1 cellular context compared by ENCODE assay signal in genomic region chr2:26244479-26245230, GRCh38.
TF ChIP-seq lines count a peak whose summit lies in the region.

Gene HADHA, minus strand, starts transcription at chr2:26244632. Its CDS starts 36 bp downstream, at chr2:26244596.
Gene HADHB, plus strand, starts transcription at chr2:26244939. Its CDS starts 9,316 bp downstream, at chr2:26254255.

TF ChIP-seq in HepG2, 621 proteins besides CTCF, POLR2A, EP300 and RAD21 (continued from another document and continues in another):
- TF ChIP-seq TFDP2 (CRISPR knock-in tag; IDR thresholded peaks at IDR 0.05) (no peak; the same call in 1 of the 2 replicates), TAF1 (CRISPR knock-in tag; IDR thresholded peaks at IDR 0.05) (peak; percentile 87), AGO1 (IDR thresholded peaks at IDR 0.05; ENCODE audit: low read depth, low read length, poor library complexity, severe bottlenecking) (peak; percentile 81), HNF1A (IDR thresholded peaks at IDR 0.05; ENCODE audit: low read depth) (peak; percentile 40; the same call in 1 of the 2 replicates), HNF1A (CRISPR knock-in tag; IDR thresholded peaks at IDR 0.05; ENCODE audit: borderline replicate concordance) (no peak; the same call in 1 of the 2 replicates), ATAD3A (CRISPR knock-in tag; IDR thresholded peaks at IDR 0.05) (no peak), BATF2 (CRISPR knock-in tag; IDR thresholded peaks at IDR 0.05) (no peak), ZNF34 (CRISPR knock-in tag; IDR thresholded peaks at IDR 0.05; ENCODE audit: borderline replicate concordance) (no peak), SALL2 (CRISPR knock-in tag; IDR thresholded peaks at IDR 0.05) (peak; percentile 62; the same call in 1 of the 2 replicates), ZNF124 (CRISPR knock-in tag; IDR thresholded peaks at IDR 0.05) (no peak; the same call in 1 of the 2 replicates), TCF12 (IDR thresholded peaks at IDR 0.05) (no peak), TCF12 (CRISPR knock-in tag; IDR thresholded peaks at IDR 0.05) (peak; percentile 88), ZBTB20 (CRISPR knock-in tag; IDR thresholded peaks at IDR 0.05; ENCODE audit: borderline replicate concordance, low read depth) (peak; percentile 81; the same call in 1 of the 2 replicates), ZKSCAN1 (IDR thresholded peaks at IDR 0.05; ENCODE audit: low read length) (no peak), DMTF1 (CRISPR knock-in tag; IDR thresholded peaks at IDR 0.05) (no peak), ZNF101 (CRISPR knock-in tag; IDR thresholded peaks at IDR 0.05; ENCODE audit: borderline replicate concordance, low read depth) (no peak), MED1 (CRISPR knock-in tag; IDR thresholded peaks at IDR 0.05) (peak; percentile 87), ZNF580 (CRISPR knock-in tag; IDR thresholded peaks at IDR 0.05; ENCODE audit: borderline replicate concordance, low read depth) (peak; percentile 66; the same call in 1 of the 2 replicates), ZNF629 (CRISPR knock-in tag; conservative IDR thresholded peaks at IDR 0.05) (peak; percentile 57), CHD2 (IDR thresholded peaks at IDR 0.05; ENCODE audit: low read depth, low read length) (peak; percentile 21; the same call in 1 of the 2 replicates), ZNF569 (CRISPR knock-in tag; IDR thresholded peaks at IDR 0.05; ENCODE audit: borderline replicate concordance) (peak; percentile 57; the same call in 1 of the 2 replicates), ZNF143 (CRISPR knock-in tag; IDR thresholded peaks at IDR 0.05) (peak; percentile 34; the same call in 1 of the 2 replicates), NAIF1 (CRISPR knock-in tag; IDR thresholded peaks at IDR 0.05; ENCODE audit: borderline replicate concordance) (peak; percentile 78; the same call in 1 of the 2 replicates), KDM6A (CRISPR knock-in tag; IDR thresholded peaks at IDR 0.05; ENCODE audit: low read depth) (peak; percentile 71; the same call in 1 of the 2 replicates), ETS1 (CRISPR knock-in tag; IDR thresholded peaks at IDR 0.05) (peak; percentile 93), THAP7 (CRISPR knock-in tag; IDR thresholded peaks at IDR 0.05) (peak; percentile 97), CREB1 (IDR thresholded peaks at IDR 0.05) (no peak), CREB1 (CRISPR knock-in tag; IDR thresholded peaks at IDR 0.05) (0 out of 2 replicates have a peak, but pooled peaks have one; percentile 62), ZBTB1 (CRISPR knock-in tag; IDR thresholded peaks at IDR 0.05; ENCODE audit: borderline replicate concordance) (peak; percentile 33; the same call in 1 of the 2 replicates), ELF4 (CRISPR knock-in tag; IDR thresholded peaks at IDR 0.05; ENCODE audit: borderline replicate concordance) (no peak; the same call in 1 of the 2 replicates), EZH2 (conservative IDR thresholded peaks at IDR 0.05; ENCODE audit: low read depth, low read length) (no peak), ZNF775 (CRISPR knock-in tag; IDR thresholded peaks at IDR 0.05; ENCODE audit: borderline replicate concordance) (no peak), HNRNPH1 (optimal IDR thresholded peaks at IDR 0.05; ENCODE audit: low read depth, low read length) (no peak), BRF2 (CRISPR knock-in tag; IDR thresholded peaks at IDR 0.05) (no peak), NR1H2 (CRISPR knock-in tag; IDR thresholded peaks at IDR 0.05; ENCODE audit: borderline replicate concordance, low read depth) (0 out of 2 replicates have a peak, but pooled peaks have one; percentile 60), ZNF557 (CRISPR knock-in tag; IDR thresholded peaks at IDR 0.05) (no peak; the same call in 1 of the 2 replicates), SCMH1 (CRISPR knock-in tag; IDR thresholded peaks at IDR 0.05; ENCODE audit: borderline replicate concordance) (no peak), ZKSCAN5 (CRISPR knock-in tag; IDR thresholded peaks at IDR 0.05) (no peak; the same call in 1 of the 2 replicates), JARID2 (CRISPR knock-in tag; IDR thresholded peaks at IDR 0.05; ENCODE audit: insufficient replicate concordance) (peak; percentile 84), KDM4B (CRISPR knock-in tag; IDR thresholded peaks at IDR 0.05) (peak; percentile 67; the same call in 1 of the 2 replicates), ZSCAN29 (CRISPR knock-in tag; conservative IDR thresholded peaks at IDR 0.05) (peak; percentile 62; the same call in 1 of the 2 replicates), ARID4A (CRISPR knock-in tag; IDR thresholded peaks at IDR 0.05; ENCODE audit: borderline replicate concordance) (peak; percentile 91), SP2 (CRISPR knock-in tag; IDR thresholded peaks at IDR 0.05) (peak; percentile 10; the same call in 1 of the 2 replicates), ZNF24 (IDR thresholded peaks at IDR 0.05) (peak; percentile 50; the same call in 1 of the 2 replicates), MAZ (IDR thresholded peaks at IDR 0.05; ENCODE audit: borderline replicate concordance, low read depth, low read length) (peak; percentile 93), MAZ (CRISPR knock-in tag; IDR thresholded peaks at IDR 0.05; ENCODE audit: low read depth) (peak; percentile 57)
